8 cellular contexts compared by ENCODE assay signal in genomic region chr20:6007094-6007528, GRCh38. TPM values are rescaled to one million over a fixed set of nuclear protein-coding genes. Genes with fewer than 3 reads are reported as not detected.
A peak's percentile ranks its signal among the peaks of the same experiment; 100 is the strongest.
DNase-seq lines count a peak whose midpoint lies in the region; ATAC-seq and TF ChIP-seq lines count a peak whose summit lies in the region.

No MANE protein-coding gene starts in this region.

- peaks cover 24% of the 10 kb centered on the region for H3K36me3 Mint-ChIP-seq in stimulated activated naive CD8-positive, alpha-beta T cell treated with anti-CD3 and anti-CD28 coated beads, Interleukin-15, Interleukin-2, amounts not matched to agents 100 ng/mL and 50 ng/mL, for 24 hours (ENCODE audit: low read depth)

- no peak overlapping the region for H4K8ac ChIP-seq in mesenchymal stem cell (ENCODE audit: low read length)

- H3K9me3 Mint-ChIP-seq in stimulated activated naive CD8-positive, alpha-beta T cell treated with anti-CD3 and anti-CD28 coated beads, Interleukin-15, Interleukin-2, amounts not matched to agents 100 ng/mL and 50 ng/mL, for 24 hours = no peaks in the 10 kb centered on the region

- H2AK5ac ChIP-seq in mesenchymal stem cell (ENCODE audit: low read length, severe bottlenecking) = peak overlapping the region; percentile 23

- H3K9ac ChIP-seq in mesenchymal stem cell (ENCODE audit: low read length) = peak overlapping the region; percentile 94

- peak overlapping the region; percentile 44 for H2BK5ac ChIP-seq in mesenchymal stem cell (ENCODE audit: low read depth, low read length, poor library complexity, severe bottlenecking)

- H3K18ac ChIP-seq in mesenchymal stem cell (ENCODE audit: low read depth in 1 of 2, low read length in 2 of 2) = peak overlapping the region in 1 of 2 experiments; percentile 34

- no peaks in the 10 kb centered on the region for H3K9me3 ChIP-seq in mesenchymal stem cell (ENCODE audit: control insufficient read depth, low read length)

- peak overlapping the region; percentile 94 for H3K27ac Mint-ChIP-seq in stimulated activated naive CD8-positive, alpha-beta T cell treated with anti-CD3 and anti-CD28 coated beads, Interleukin-15, Interleukin-2, amounts not matched to agents 100 ng/mL and 50 ng/mL, for 24 hours

- H3K27me3 ChIP-seq in mesenchymal stem cell (ENCODE audit: control insufficient read depth in 1 of 2, insufficient read depth in 1 of 2, low read length in 2 of 2) = no peaks in the 10 kb centered on the region

- no peak overlapping the region for H2BK15ac ChIP-seq in mesenchymal stem cell (ENCODE audit: low read depth, poor library complexity, severe bottlenecking)

- H3K4me1 ChIP-seq in mesenchymal stem cell (ENCODE audit: control insufficient read depth, insufficient read depth, low read depth, low read length) = peaks cover 1% of the 10 kb centered on the region

- H2BK12ac ChIP-seq in mesenchymal stem cell (ENCODE audit: low read length in 2 of 2) = no peak overlapping the region

- H2BK120ac ChIP-seq in mesenchymal stem cell (ENCODE audit: low read depth, low read length) = no peak overlapping the region

- TF ChIP-seq CTCF in astrocyte of the cerebellum (IDR thresholded peaks at IDR 0.05; ENCODE audit: low read depth, low read length, missing control alignments) (no peak), GM20000 (IDR thresholded peaks at IDR 0.05; ENCODE audit: extremely low read depth, missing control alignments) (no peak)

- H3K27me3 Mint-ChIP-seq in stimulated activated naive CD8-positive, alpha-beta T cell treated with anti-CD3 and anti-CD28 coated beads, Interleukin-15, Interleukin-2, amounts not matched to agents 100 ng/mL and 50 ng/mL, for 24 hours = no peaks in the 10 kb centered on the region

- no peak for ATAC-seq in stimulated activated naive CD8-positive, alpha-beta T cell treated with anti-CD3 and anti-CD28 coated beads, Interleukin-15, Interleukin-2, amounts not matched to agents 100 U/mL and 50 U/mL, for 24 hours
- ATAC-seq in GM18907 (IDR thresholded peaks at IDR 0.05; ENCODE audit: unreplicated experiment) (no peak), GM18519 (IDR thresholded peaks at IDR 0.05; ENCODE audit: low FRiP score, unreplicated experiment) (no peak)

- no peak for DNase-seq in stimulated activated naive CD8-positive, alpha-beta T cell treated with anti-CD3 and anti-CD28 coated beads, Interleukin-15, Interleukin-2, amounts not matched to agents 100 U/mL and 50 U/mL, for 24 hours
- no peak for DNase-seq in astrocyte of the cerebellum (ENCODE audit: low read depth)
- no peak for DNase-seq in mesenchymal stem cell
- no peak for DNase-seq in GM20000 (ENCODE audit: low spot score)
- no peak for DNase-seq in NCI-H1436 treated with DMSO at 0.1 percent for 48 hours (lab: John Stamatoyannopoulos, UW)

- in situ Hi-C loops in astrocyte of the cerebellum (cut with HindIII; ENCODE audit: low sequenced_read_pairs) = no loop called here

- peaks cover 6% of the 10 kb centered on the region for H3K79me1 ChIP-seq in mesenchymal stem cell (replicated peaks; ENCODE audit: low read length, poor library complexity, severe bottlenecking)

- H2AFZ ChIP-seq in mesenchymal stem cell (ENCODE audit: low read depth, low read length) = no peak overlapping the region

- peaks cover 5 to 23% of the 10 kb centered on the region in 2 experiments for H3K36me3 ChIP-seq in mesenchymal stem cell (ENCODE audit: control insufficient read depth in 1 of 2, insufficient read depth in 2 of 2, low read depth in 1 of 2, low read length in 2 of 2)

- H3K23ac ChIP-seq in mesenchymal stem cell (ENCODE audit: low read length in 2 of 2) = no peak overlapping the region

- H3K4me2 ChIP-seq in mesenchymal stem cell (ENCODE audit: low read length, poor library complexity, severe bottlenecking) = peak overlapping the region; percentile 68

- H3K27ac ChIP-seq in mesenchymal stem cell (ENCODE audit: low read length, poor library complexity, severe bottlenecking) = peak overlapping the region; percentile 10

- peak overlapping the region; percentile 97 for H3K4me3 Mint-ChIP-seq in stimulated activated naive CD8-positive, alpha-beta T cell treated with anti-CD3 and anti-CD28 coated beads, Interleukin-15, Interleukin-2, amounts not matched to agents 100 ng/mL and 50 ng/mL, for 24 hours

- WGBS in mesenchymal stem cell = 12% methylated on average over 2 of the region's 4 CpGs

- peaks cover 34% of the 10 kb centered on the region for H3K4me1 Mint-ChIP-seq in stimulated activated naive CD8-positive, alpha-beta T cell treated with anti-CD3 and anti-CD28 coated beads, Interleukin-15, Interleukin-2, amounts not matched to agents 100 ng/mL and 50 ng/mL, for 24 hours (ENCODE audit: low read depth)

- no peak overlapping the region for H4K91ac ChIP-seq in mesenchymal stem cell (ENCODE audit: low read length)

- peak overlapping the region in 1 of 2 experiments; percentile 93 for H3K14ac ChIP-seq in mesenchymal stem cell (ENCODE audit: low read length in 2 of 2)

- H3K4ac ChIP-seq in mesenchymal stem cell (ENCODE audit: low read depth in 1 of 2, low read length in 2 of 2) = no peak overlapping the region

- H3K4me3 ChIP-seq in astrocyte of the cerebellum (ENCODE audit: low read depth, low read length) = peak overlapping the region; percentile 62
- peak overlapping the region in 1 of 2 experiments; percentile 97 for H3K4me3 ChIP-seq in mesenchymal stem cell (ENCODE audit: insufficient read depth in 1 of 2, low read depth in 1 of 2, low read length in 2 of 2)

RNA-seq across cellular contexts. Expression of gene CRLS1, which starts 1.2 kb away (rescaled TPM):
- polyA plus RNA-seq in mesenchymal stem cell (2013, experiment 1 of 2) = 39.4 TPM
- 39.3 TPM for polyA plus RNA-seq in mesenchymal stem cell (2013, experiment 2 of 2)

RNA-seq across cellular contexts. Expression of gene LRRN4, which starts 46.7 kb away (rescaled TPM):
- 17.1 TPM for polyA plus RNA-seq in mesenchymal stem cell (2013, experiment 1 of 2)
- polyA plus RNA-seq in mesenchymal stem cell (2013, experiment 2 of 2) = 15.9 TPM

RNA-seq across cellular contexts. Expression of gene MCM8, which starts 56.7 kb away (rescaled TPM):
- 3.2 TPM for polyA plus RNA-seq in mesenchymal stem cell (2013, experiment 1 of 2)
- polyA plus RNA-seq in mesenchymal stem cell (2013, experiment 2 of 2) = 3.2 TPM

RNA-seq across cellular contexts. Expression of gene TRMT6, which starts 56.8 kb away (rescaled TPM):
- 11.9 TPM for polyA plus RNA-seq in mesenchymal stem cell (2013, experiment 1 of 2)
- 12.2 TPM for polyA plus RNA-seq in mesenchymal stem cell (2013, experiment 2 of 2)
